ENCODE assay signal across 14 cellular contexts in genomic region chr17:15457723-15458094, GRCh38. TPM values are rescaled to one million over a fixed set of nuclear protein-coding genes. Genes with fewer than 3 reads are reported as not detected.
A peak's percentile ranks its signal among the peaks of the same experiment; 100 is the strongest.
DNase-seq lines count a peak whose midpoint lies in the region; ATAC-seq and TF ChIP-seq lines count a peak whose summit lies in the region.
"Had no signal": no experiment of that assay in that cellular context is flagged by ENCODE, and none has a peak within 500 bp of the region (broad histone marks: within the 10 kb centered on the region; RNA-seq: fewer than 3 reads in every experiment).

No MANE protein-coding gene starts in this region.

- DNase-seq in globus pallidus (ENCODE audit: low spot score) = peak; percentile 68
- peak; percentile 25 for DNase-seq in osteoblast (ENCODE audit: insufficient read length, low spot score, missing footprints)
- DNase-seq in transverse colon = no peak
- DNase-seq in activated naive CD4-positive, alpha-beta T cell treated with anti-CD3 and anti-CD28 coated beads, Interleukin-2, amount 50 U/mL, for 72 hours (ENCODE audit: low spot score in 2 of 2) = no peak
- DNase-seq in activated gamma-delta T cell treated with Interleukin-2 at 50 U/mL for 16 hours = no peak
- no peak for DNase-seq in iPS-NIHi11 (ENCODE audit: low spot score)
- DNase-seq: activated CD8-positive, alpha-beta memory T cell treated with anti-CD3 and anti-CD28 coated beads for 24 hours; erythroblast; NCI-H1048; NCI-H748 treated with DMSO at 0.1 percent for 48 hours; stimulated activated CD8-positive, alpha-beta memory T cell treated with anti-CD3 and anti-CD28 coated beads, Interleukin-4, amount 100 ng/mL, for 48 hours; T-helper 2 cell had no signal

- H3K36me3 ChIP-seq in osteoblast (ENCODE audit: insufficient read depth, low read length) (no peaks in the 10 kb centered on the region), transverse colon (no peaks in the 10 kb centered on the region)

- no peaks in the 10 kb centered on the region for H4K20me1 ChIP-seq in osteoblast (ENCODE audit: insufficient read depth, low read length)

- peak; percentile 62 for ATAC-seq in SK-N-SH treated with all-trans-retinoic acid at 6 μM for 48 hours
- no peak for ATAC-seq in activated naive CD4-positive, alpha-beta T cell treated with anti-CD3 and anti-CD28 coated beads, Interleukin-2, amount 50 U/mL, for 72 hours
- ATAC-seq in HG02973 (IDR thresholded peaks at IDR 0.05; ENCODE audit: unreplicated experiment) = no peak

- H3K9me3 ChIP-seq in osteoblast (ENCODE audit: low read depth, low read length) (no peaks in the 10 kb centered on the region), transverse colon (no peaks in the 10 kb centered on the region)

- H3K36me3 Mint-ChIP-seq in activated naive CD4-positive, alpha-beta T cell treated with anti-CD3 and anti-CD28 coated beads, Interleukin-2, amount 50 U/mL, for 72 hours = peaks cover 14 to 31% of the 10 kb centered on the region in 2 donors

- intact Hi-C loops in transverse colon (cut with DNase I; ENCODE audit: low total_unique reads) = loop anchor here (1.0 to 5.0 kb wide), 3 partner anchors 45 to 197 kb away; no protein-coding TSS in a partner anchor

- no peak for TF ChIP-seq POLR2A in transverse colon (IDR thresholded peaks at IDR 0.05)

- peak overlapping the region; percentile 62 for H2AFZ ChIP-seq in osteoblast (ENCODE audit: low read length)

- peak overlapping the region; percentile 79 for H3K4me2 ChIP-seq in osteoblast (ENCODE audit: insufficient read depth, low read length)

- no peak for TF ChIP-seq CTCF in osteoblast (IDR thresholded peaks at IDR 0.05; ENCODE audit: extremely low read depth, low read depth, low read length)
- TF ChIP-seq CTCF in transverse colon (IDR thresholded peaks at IDR 0.05) = no peak

- no peak for TF ChIP-seq EP300 in transverse colon (IDR thresholded peaks at IDR 0.05; ENCODE audit: low read depth)

- H3K27ac Mint-ChIP-seq in activated naive CD4-positive, alpha-beta T cell treated with anti-CD3 and anti-CD28 coated beads, Interleukin-2, amount 50 U/mL, for 72 hours = no peak overlapping the region

- in situ Hi-C loops in transverse colon (cut with MboI; ENCODE audit: low pct_ligation_motif_present in 1 of 4, low pct_unique_long_range_greater_than_20kb in 1 of 4, low sequenced_read_pairs in 3 of 4) = no loop called here

- H3K4me1 ChIP-seq in osteoblast (ENCODE audit: insufficient read depth, low read length) (peaks cover 39% of the 10 kb centered on the region), transverse colon (peaks cover 5 to 26% (median 12%) of the 10 kb centered on the region in 4 donors)

- WGBS in transverse colon (ENCODE audit: low coverage in 1 of 2), 2 donors = 73 to 100% methylated on average over 2 to 7 of the region's 7 CpGs

- H3K27ac ChIP-seq in osteoblast (ENCODE audit: low read depth, low read length) (peak overlapping the region; percentile 53), transverse colon (peak overlapping the region; percentile 67 to 86 (median 68))

- H3K27me3 ChIP-seq in osteoblast (ENCODE audit: insufficient read depth, low read length) (no peaks in the 10 kb centered on the region), transverse colon (no peaks in the 10 kb centered on the region)

- no peaks in the 10 kb centered on the region for H3K79me2 ChIP-seq in osteoblast (ENCODE audit: insufficient read depth, low read length)

- H3K9me3 Mint-ChIP-seq in activated naive CD4-positive, alpha-beta T cell treated with anti-CD3 and anti-CD28 coated beads, Interleukin-2, amount 50 U/mL, for 72 hours = peaks cover 9 to 14% of the 10 kb centered on the region in 2 donors

- H3K4me3 ChIP-seq in osteoblast (ENCODE audit: insufficient read depth, low read length) = peak overlapping the region; percentile 32
- H3K4me3 ChIP-seq in transverse colon = peak overlapping the region in 1 of 4 donors; percentile 2

TF ChIP-seq in SK-N-SH treated with all-trans-retinoic acid at 6 μM for 48 hours, 23 proteins besides CTCF, POLR2A, EP300 and RAD21:
- TF ChIP-seq ZNF8 (CRISPR knock-in tag; IDR thresholded peaks at IDR 0.05) = no peak
- TF ChIP-seq ZC3H10 (CRISPR knock-in tag; IDR thresholded peaks at IDR 0.05) = no peak
- no peak for TF ChIP-seq POU6F1 (CRISPR knock-in tag; IDR thresholded peaks at IDR 0.05; ENCODE audit: borderline replicate concordance, low read depth)
- no peak for TF ChIP-seq ZNF565 (CRISPR knock-in tag; conservative IDR thresholded peaks at IDR 0.05; ENCODE audit: low read depth)
- no peak for TF ChIP-seq BACH2 (CRISPR knock-in tag; IDR thresholded peaks at IDR 0.05; ENCODE audit: borderline replicate concordance)

RNA-seq across cellular contexts. Expression of gene CDRT4, which starts 9.7 kb away (rescaled TPM):
- total RNA-seq in osteoblast = 2.7 and 3.3 TPM in 2 replicates
- 10 to 100 TPM in 3 of 4 donors, 1 to 10 TPM in 1; 2.2 to 93.5 (median 14.4) TPM for total RNA-seq in transverse colon
- 1 to 10 TPM; 4.0 to 5.3 TPM for total RNA-seq in activated naive CD4-positive, alpha-beta T cell treated with anti-CD3 and anti-CD28 coated beads, Interleukin-2, amount 50 U/mL, for 72 hours

Comparison
In these comparisons a context has a peak if more than half of its experiments do, and no peak if none do; other contexts are left out.
1. DNase-seq: peak in globus pallidus (single experiment) and osteoblast (single experiment); none in transverse colon (single experiment), activated naive CD4-positive, alpha-beta T cell treated with anti-CD3 and anti-CD28 coated beads, Interleukin-2, amount 50 U/mL, for 72 hours (0 of 2), activated gamma-delta T cell treated with Interleukin-2 at 50 U/mL for 16 hours (single experiment) and iPS-NIHi11 (single experiment).